In genomic region chr14:71133296-71133695, GRCh38 we compare ENCODE assay signal across 31 cellular contexts.
"Had no signal": no experiment of that assay in that cellular context is flagged by ENCODE, and none has a peak within 500 bp of the region (broad histone marks: within the 10 kb centered on the region; RNA-seq: fewer than 3 reads in every experiment).

No MANE protein-coding gene starts in this region.

- H3K27me3 Mint-ChIP-seq: activated CD4-positive, alpha-beta T cell treated with anti-CD3 and anti-CD28 coated beads, Interleukin-2, amount 10 ng/mL, durations not matched to agents 24 days and 14 days had no signal

- H3K36me3 ChIP-seq: adrenal gland, MG63, SJSA1 had no signal

- H3K9ac ChIP-seq: SK-N-SH had no signal

- H3K36me3 Mint-ChIP-seq: activated naive CD4-positive, alpha-beta T cell treated with anti-CD3 and anti-CD28 coated beads, Interleukin-2, amount 50 U/mL, for 72 hours; brain had no signal

- H3K27me3 ChIP-seq: adrenal gland, MG63, SJSA1 had no signal

- H3K4me3 Mint-ChIP-seq: activated CD4-positive, alpha-beta T cell treated with anti-CD3 and anti-CD28 coated beads, Interleukin-2, amount 10 ng/mL, durations not matched to agents 24 days and 14 days; activated CD8-positive, alpha-beta T cell treated with anti-CD3 and anti-CD28 coated beads for 36 hours; activated naive CD4-positive, alpha-beta T cell treated with anti-CD3 and anti-CD28 coated beads for 36 hours; activated T-cell treated with anti-CD3 and anti-CD28 coated beads, Interleukin-2, amount 50 U/mL, for 4 hours; activated T-helper 1 cell treated with anti-CD3 and anti-CD28 coated beads, Interleukin-12 subunit alpha, Interleukin-12 subunit beta, Interleukin-2, Interleukin-4 antibody, amounts not matched to agents 30 ng/mL and 10 ng/mL and 1 ng/mL, durations not matched to agents 14 hours and 24 hours and 36 hours; brain; T-helper 1 cell treated with Interleukin-12 subunit alpha and Interleukin-12 subunit beta and Interleukin-4 antibody, amounts not matched to agents 30 μg/mL and 1 μg/mL, for 36 hours; T-helper 2 cell treated with Interferon-gamma antibody and Interleukin-4, amounts not matched to agents 5 μg/mL and 100 μg/mL, for 36 hours had no signal

- H3K4me3 ChIP-seq: adrenal gland, MG63, SJSA1 had no signal

- ATAC-seq: activated CD8-positive, alpha-beta T cell treated with anti-CD3 and anti-CD28 coated beads for 36 hours; activated naive CD4-positive, alpha-beta T cell treated with anti-CD3 and anti-CD28 coated beads, Interleukin-2, amount 50 U/mL, for 72 hours; activated T-cell treated with anti-CD3 and anti-CD28 coated beads, Interleukin-2, amount 50 U/mL, for 4 hours; Panc1 had no signal

- H3K27ac Mint-ChIP-seq: activated CD4-positive, alpha-beta T cell treated with anti-CD3 and anti-CD28 coated beads, Interleukin-2, amount 10 ng/mL, durations not matched to agents 24 days and 14 days; activated CD8-positive, alpha-beta T cell treated with anti-CD3 and anti-CD28 coated beads for 36 hours; activated naive CD4-positive, alpha-beta T cell treated with anti-CD3 and anti-CD28 coated beads for 36 hours; activated naive CD4-positive, alpha-beta T cell treated with anti-CD3 and anti-CD28 coated beads, Interleukin-2, amount 50 U/mL, for 72 hours; activated T-helper 1 cell treated with anti-CD3 and anti-CD28 coated beads, Interleukin-12 subunit alpha, Interleukin-12 subunit beta, Interleukin-2, Interleukin-4 antibody, amounts not matched to agents 30 ng/mL and 10 ng/mL and 1 ng/mL, durations not matched to agents 14 hours and 24 hours and 36 hours; brain; T-helper 1 cell treated with Interleukin-12 subunit alpha and Interleukin-12 subunit beta and Interleukin-4 antibody, amounts not matched to agents 30 μg/mL and 1 μg/mL, for 36 hours; T-helper 2 cell treated with Interferon-gamma antibody and Interleukin-4, amounts not matched to agents 5 μg/mL and 100 μg/mL, for 36 hours had no signal

- H3K9me3 ChIP-seq: adrenal gland, MG63, SJSA1, SK-N-SH had no signal

- FAIRE-seq: bronchial epithelial cell, TTC549 had no signal

- H3K9me3 Mint-ChIP-seq: activated CD8-positive, alpha-beta T cell treated with anti-CD3 and anti-CD28 coated beads for 36 hours; activated naive CD4-positive, alpha-beta T cell treated with anti-CD3 and anti-CD28 coated beads for 36 hours; activated naive CD4-positive, alpha-beta T cell treated with anti-CD3 and anti-CD28 coated beads, Interleukin-2, amount 50 U/mL, for 72 hours; activated T-cell treated with anti-CD3 and anti-CD28 coated beads, Interleukin-2, amount 50 U/mL, for 4 hours; activated T-helper 1 cell treated with anti-CD3 and anti-CD28 coated beads, Interleukin-12 subunit alpha, Interleukin-12 subunit beta, Interleukin-2, Interleukin-4 antibody, amounts not matched to agents 30 ng/mL and 10 ng/mL and 1 ng/mL, durations not matched to agents 14 hours and 24 hours and 36 hours; T-helper 1 cell treated with Interleukin-12 subunit alpha and Interleukin-12 subunit beta and Interleukin-4 antibody, amounts not matched to agents 30 μg/mL and 1 μg/mL, for 36 hours; T-helper 2 cell treated with Interferon-gamma antibody and Interleukin-4, amounts not matched to agents 5 μg/mL and 100 μg/mL, for 36 hours had no signal

- DNase-seq: activated CD4-positive, alpha-beta T cell treated with anti-CD3 and anti-CD28 coated beads, Interleukin-2, amount 10 ng/mL, durations not matched to agents 24 days and 14 days; activated CD4-positive, alpha-beta T cell treated with anti-CD3 and anti-CD28 coated beads, Interleukin-2, amount 50 U/mL, for 4 hours; activated CD8-positive, alpha-beta T cell treated with anti-CD3 and anti-CD28 coated beads for 36 hours; activated gamma-delta T cell treated with Interleukin-2 at 50 U/mL for 16 hours; activated naive CD4-positive, alpha-beta T cell treated with anti-CD3 and anti-CD28 coated beads for 36 hours; activated T-cell treated with anti-CD3 and anti-CD28 coated beads for 4 hours; activated T-cell treated with anti-CD3 and anti-CD28 coated beads, Interleukin-2, amount 50 U/mL, for 4 hours; adrenal gland; caudate nucleus; Kasumi-1; KG1; MG63; NCI-H1048; NCI-H1105 treated with DMSO at 0.1 percent for 48 hours; NCI-H1436; NCI-H1694; NCI-H1930; NCI-H2081 treated with DMSO at 0.1 percent for 48 hours; NCI-H345; NCI-H524 treated with DMSO at 0.1 percent for 48 hours; SHP77; SK-N-SH had no signal

- H3K27ac ChIP-seq: adrenal gland, SJSA1 had no signal

- H3K4me2 ChIP-seq: SK-N-SH had no signal
